8 cellular contexts compared by ENCODE assay signal in genomic region chr7:85021090-85021704, GRCh38.
DNase-seq lines count a peak whose midpoint lies in the region; ATAC-seq and TF ChIP-seq lines count a peak whose summit lies in the region.

No MANE protein-coding gene starts in this region.

- H3K27me3 ChIP-seq in IMR-90 (ENCODE audit: control insufficient read depth, insufficient read depth, low read length) (no peaks in the 10 kb centered on the region), adrenal gland (no peaks in the 10 kb centered on the region)

- H3K4me2 ChIP-seq in IMR-90 (ENCODE audit: low read depth, low read length) = no peak overlapping the region

- WGBS in IMR-90 (ENCODE audit: extremely low coverage in 2 of 2, insufficient read length in 1 of 2), 2 experiments = 100% methylated on average over 1 of the region's 4 CpGs; no CpG with 5 or more reads in 1 of the 2 experiments
- WGBS in adrenal gland, 4 donors = 84 to 88% (median 87%) methylated on average over 4 of the region's 4 CpGs

- no peak overlapping the region for H2AK9ac ChIP-seq in IMR-90 (replicated peaks; ENCODE audit: low read depth, low read length, poor library complexity)

- H2BK5ac ChIP-seq in IMR-90 (ENCODE audit: low read depth, low read length, poor library complexity, severe bottlenecking) = no peak overlapping the region

- POLR2A ChIA-PET in IMR-90 (lab: Charles Lee; ENCODE audit: unreplicated experiment) = no interaction called here

- H3K18ac ChIP-seq in IMR-90 (ENCODE audit: low read depth, low read length) = no peak overlapping the region

- TF ChIP-seq POLR2A in IMR-90 (IDR thresholded peaks at IDR 0.05; ENCODE audit: low read depth, low read length) (no peak), adrenal gland (IDR thresholded peaks at IDR 0.05) (no peak)

- no peak overlapping the region for H2BK20ac ChIP-seq in IMR-90 (ENCODE audit: low read depth, low read length)

- dilution Hi-C loops in IMR-90 (cut with HindIII; ENCODE audit: low sequenced_read_pairs, unreplicated experiment) = no loop called here

- no peaks in the 10 kb centered on the region for H3K79me1 ChIP-seq in IMR-90 (ENCODE audit: low read depth in 1 of 2, low read length in 2 of 2)

- H3K36me3 ChIP-seq in IMR-90 (ENCODE audit: control insufficient read depth, insufficient read depth, low read length) (no peaks in the 10 kb centered on the region), adrenal gland (replicated peaks in 1 of 2) (no peaks in the 10 kb centered on the region)

- no peaks in the 10 kb centered on the region for H3K4me1 ChIP-seq in IMR-90 (ENCODE audit: control insufficient read depth, insufficient read depth, low read length)
- H3K4me1 ChIP-seq in adrenal gland (replicated peaks in 1 of 2) = no peaks in the 10 kb centered on the region

- H2BK120ac ChIP-seq in IMR-90 (ENCODE audit: low read depth, low read length) = no peak overlapping the region

- H3K56ac ChIP-seq in IMR-90 (ENCODE audit: extremely low read depth, insufficient read depth, low read length) = no peak overlapping the region

- no peaks in the 10 kb centered on the region for H3K9me3 ChIP-seq in IMR-90 (ENCODE audit: control insufficient read depth, insufficient read depth, low read length)
- H3K9me3 ChIP-seq in adrenal gland (replicated peaks in 1 of 3) = no peaks in the 10 kb centered on the region

- no peak overlapping the region for H3K27ac ChIP-seq in IMR-90 (ENCODE audit: insufficient read depth, low read length)
- no peak overlapping the region for H3K27ac ChIP-seq in adrenal gland

- DNase-seq in AG09319 (ENCODE audit: extremely low read depth, low read depth) (no peak), IMR-90 (peak; percentile 31), adrenal gland (no peak), left lobe of liver (ENCODE audit: low spot score) (no peak), DMS153 treated with DMSO at 0.1 percent for 48 hours (lab: John Stamatoyannopoulos, UW; ENCODE audit: unreplicated experiment) (no peak), DMS79 treated with DMSO at 0.1 percent for 48 hours (lab: John Stamatoyannopoulos, UW) (no peak)
- DNase-seq in activated CD4-positive, alpha-beta T cell treated with anti-CD3 and anti-CD28 coated beads for 48 hours = no peak

- no peak overlapping the region for H3K23ac ChIP-seq in IMR-90 (ENCODE audit: low read depth, low read length)

- H2BK15ac ChIP-seq in IMR-90 (ENCODE audit: low read depth, low read length) = no peak overlapping the region

- CTCF ChIA-PET in IMR-90 (lab: Yijun Ruan, JAX) = no interaction called here

- H4K91ac ChIP-seq in IMR-90 (ENCODE audit: insufficient read depth, low read depth, low read length) = no peak overlapping the region

- no peak overlapping the region for H3K4ac ChIP-seq in IMR-90 (ENCODE audit: low read depth, low read length)

- BruUV-seq in IMR-90 (replicated peaks; lab: Mats Ljungman, UMichigan) = no TSS peak

- ATAC-seq in IMR-90 (ENCODE audit: low read depth) (0 out of 2 replicates have a peak, but pooled peaks have one; percentile 49), left lobe of liver (peak; percentile 56), GM19324 (IDR thresholded peaks at IDR 0.05; ENCODE audit: low FRiP score, unreplicated experiment) (no peak)

- no peaks in the 10 kb centered on the region for H4K20me1 ChIP-seq in IMR-90 (ENCODE audit: insufficient read depth, low read length)

- no peak overlapping the region for H3K9ac ChIP-seq in IMR-90 (ENCODE audit: low read depth, low read length)

- intact Hi-C loops in IMR-90 (cut with micrococcal nuclease) = loop anchor here (1.0 to 5.0 kb wide), 4 partner anchors 564 to 1609 kb away; no protein-coding TSS in a partner anchor
- intact Hi-C loops in adrenal gland (cut with DNase I) = loop anchor here (5.0 to 10.0 kb wide), 3 partner anchors 1044 to 1086 kb away; no protein-coding TSS in a partner anchor

- H2AK5ac ChIP-seq in IMR-90 (ENCODE audit: low read depth, low read length) = no peak overlapping the region

- TF ChIP-seq RAD21 in IMR-90 (IDR thresholded peaks at IDR 0.05; ENCODE audit: low read length) = peak; percentile 71

- no peaks in the 10 kb centered on the region for H3K9me1 ChIP-seq in IMR-90 (ENCODE audit: insufficient read depth, low read length)

- no peak overlapping the region for H4K5ac ChIP-seq in IMR-90 (ENCODE audit: low read depth, low read length)

- H4K8ac ChIP-seq in IMR-90 (ENCODE audit: low read depth in 2 of 2, low read length in 2 of 2) = no peak overlapping the region

- H3K14ac ChIP-seq in IMR-90 (replicated peaks; ENCODE audit: low read depth, low read length) = no peak overlapping the region

- TF ChIP-seq CTCF in AG09319 (IDR thresholded peaks at IDR 0.05; ENCODE audit: low read depth, low read length) (peak; percentile 55), IMR-90 (conservative IDR thresholded peaks at IDR 0.05; ENCODE audit: low read depth, low read length) (peak; percentile 69), adrenal gland (IDR thresholded peaks at IDR 0.05) (peak in 5 of 6 experiments; percentile 7 to 48 (median 27))

- in situ Hi-C loops in IMR-90 (cut with MboI; ENCODE audit: low sequenced_read_pairs) = loop anchor here (5.0 to 25.0 kb wide), 4 partner anchors 384 to 1089 kb away; partner anchors contain the start of gene SEMA3A

- no peak overlapping the region for H3K4me3 ChIP-seq in IMR-90 (ENCODE audit: insufficient read depth, low read depth, low read length)
- no peak overlapping the region for H3K4me3 ChIP-seq in adrenal gland

- no peak overlapping the region for H2AFZ ChIP-seq in IMR-90 (replicated peaks; ENCODE audit: low read length, poor library complexity)

TF ChIP-seq in IMR-90, 13 proteins besides CTCF, POLR2A, EP300 and RAD21:
- TF ChIP-seq SMC3 (IDR thresholded peaks at IDR 0.05; ENCODE audit: low read depth, low read length) (peak; percentile 71), CHD1 (IDR thresholded peaks at IDR 0.05; ENCODE audit: low read depth, low read length) (no peak)
